In the genomic region with DNA sequence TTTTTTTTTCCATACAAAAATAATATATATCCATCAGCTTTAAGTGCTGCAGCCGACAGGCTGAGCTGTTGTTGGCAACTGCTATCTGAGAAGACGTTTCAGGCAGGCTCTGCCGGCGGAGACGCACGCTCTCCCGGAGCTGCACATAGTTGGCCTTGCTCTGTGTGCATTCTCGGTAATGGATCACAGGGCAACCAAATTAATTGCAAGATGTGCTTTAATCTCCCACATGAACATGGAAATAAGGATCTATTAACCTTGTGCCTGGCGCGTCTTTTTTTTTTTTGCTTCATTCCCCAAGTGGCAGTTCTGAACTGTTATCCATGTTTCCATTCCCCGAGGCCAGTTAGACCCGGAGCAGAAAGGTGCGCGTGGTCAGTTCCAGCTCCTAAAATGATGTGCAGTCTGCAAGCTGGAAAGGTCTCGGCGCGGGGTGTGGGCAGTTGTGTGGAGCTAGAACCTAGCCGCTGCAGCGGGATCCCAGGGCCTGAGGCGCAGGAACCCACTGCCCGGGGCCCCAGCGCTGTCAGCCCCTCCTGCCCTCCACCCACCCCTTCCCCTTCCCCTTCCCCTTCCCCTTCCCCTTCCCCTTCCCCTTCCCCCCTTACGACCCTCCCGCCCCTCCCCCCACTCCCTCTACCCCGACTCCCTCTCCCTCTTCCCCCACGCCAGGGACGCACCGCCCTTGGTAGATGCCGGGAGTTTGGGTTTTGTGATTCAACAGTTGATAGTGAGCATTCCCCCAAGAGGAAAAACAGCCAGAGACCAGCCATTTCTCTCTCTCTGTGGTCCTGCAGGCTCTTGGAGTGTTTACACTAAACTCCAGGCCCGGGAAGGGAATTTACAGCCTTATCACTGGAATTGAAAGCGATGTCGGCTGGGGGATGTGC, we compare ENCODE assay signal across 10 cellular contexts.
A peak's percentile ranks its signal among the peaks of the same experiment; 100 is the strongest.
DNase-seq lines count a peak whose midpoint lies in the region; ATAC-seq and TF ChIP-seq lines count a peak whose summit lies in the region.
"Had no signal": no experiment of that assay in that cellular context is flagged by ENCODE, and none has a peak within 500 bp of the region (broad histone marks: within the 10 kb centered on the region; RNA-seq: fewer than 3 reads in every experiment).

No MANE protein-coding gene starts in this region.

- intact Hi-C loops in ascending aorta (cut with DNase I) (loop anchor here (2.0 kb wide), 1 partner anchor 191 kb away; no protein-coding TSS in a partner anchor), right cardiac atrium (cut with DNase I) (no loop called here)

- H3K4me3 ChIP-seq in ascending aorta (peak overlapping the region; percentile 57 to 65), right cardiac atrium (ENCODE audit: low read length) (peak overlapping the region; percentile 41)

- no peaks in the 10 kb centered on the region for H3K9me3 ChIP-seq in ascending aorta
- no peaks in the 10 kb centered on the region for H3K9me3 ChIP-seq in right cardiac atrium (ENCODE audit: control insufficient read depth, low read length)

- peak in 1 of 2 donors; percentile 24 for ATAC-seq in right cardiac atrium

- POLR2A ChIA-PET in activated CD4-positive, alpha-beta memory T cell treated with anti-CD3 and anti-CD28 coated beads, Interleukin-2, amount 10 ng/mL, durations not matched to agents 7 days and 5 days (lab: Charles Lee), result no interaction called here

- peak overlapping the region; percentile 41 for H3K27ac Mint-ChIP-seq in progenitor cell of endocrine pancreas
- no peak overlapping the region for H3K27ac Mint-ChIP-seq in activated CD4-positive, alpha-beta memory T cell treated with anti-CD3 and anti-CD28 coated beads, Interleukin-2, amount 10 ng/mL, durations not matched to agents 7 days and 5 days
- H3K27ac Mint-ChIP-seq: activated naive CD4-positive, alpha-beta T cell treated with anti-CD3 and anti-CD28 coated beads, Interleukin-2, amount 50 U/mL, for 24 hours had no signal

- 3% methylated on average over 30 of the region's 32 CpGs for WGBS in right cardiac atrium

- TF ChIP-seq CTCF in ascending aorta (IDR thresholded peaks at IDR 0.05) (no peak), progenitor cell of endocrine pancreas (IDR thresholded peaks at IDR 0.05; ENCODE audit: unreplicated experiment) (no peak)

- peak overlapping the region; percentile 71 for H3K4me3 Mint-ChIP-seq in progenitor cell of endocrine pancreas (ENCODE audit: low read depth)
- H3K4me3 Mint-ChIP-seq in activated CD4-positive, alpha-beta memory T cell treated with anti-CD3 and anti-CD28 coated beads, Interleukin-2, amount 10 ng/mL, durations not matched to agents 7 days and 5 days, result no peak overlapping the region
- H3K4me3 Mint-ChIP-seq: activated naive CD4-positive, alpha-beta T cell treated with anti-CD3 and anti-CD28 coated beads, Interleukin-2, amount 50 U/mL, for 24 hours had no signal

- H3K27ac ChIP-seq in ascending aorta (peak overlapping the region; percentile 91 to 92), right cardiac atrium (ENCODE audit: low read length) (no peak overlapping the region)

- CTCF ChIA-PET in activated CD4-positive, alpha-beta memory T cell treated with anti-CD3 and anti-CD28 coated beads, Interleukin-2, amount 10 ng/mL, durations not matched to agents 7 days and 5 days (lab: Charles Lee), result interaction anchor here (0.6 to 0.7 kb wide), 2 partner anchors 54 to 1295 kb away, joined by 3 read pairs; no protein-coding TSS in a partner anchor

- H3K27me3 Mint-ChIP-seq in progenitor cell of endocrine pancreas, result peaks cover 43% of the 10 kb centered on the region
- peaks cover 36% of the 10 kb centered on the region for H3K27me3 Mint-ChIP-seq in activated CD4-positive, alpha-beta memory T cell treated with anti-CD3 and anti-CD28 coated beads, Interleukin-2, amount 10 ng/mL, durations not matched to agents 7 days and 5 days

- DNase-seq in EH (ENCODE audit: low read depth) (peak; percentile 21), ascending aorta (ENCODE audit: low spot score in 2 of 2) (peak in 1 of 2 donors; percentile 74), right cardiac atrium (peak in 2 of 3 donors; percentile 13 to 45), progenitor cell of endocrine pancreas (ENCODE audit: low spot score, unreplicated experiment) (peak; percentile 11), activated T-cell treated with anti-CD3 and anti-CD28 coated beads for 4 hours (no peak), cerebellar nuclear complex (lab: John Stamatoyannopoulos, UW) (no peak), NCI-H748 treated with DMSO at 0.1 percent for 48 hours (lab: John Stamatoyannopoulos, UW) (no peak)
- no peak for DNase-seq in activated CD4-positive, alpha-beta memory T cell treated with anti-CD3 and anti-CD28 coated beads, Interleukin-2, amount 10 ng/mL, durations not matched to agents 7 days and 5 days
- DNase-seq: NCI-H226 had no signal

- H3K27me3 ChIP-seq in ascending aorta (no peaks in the 10 kb centered on the region), right cardiac atrium (ENCODE audit: control insufficient read depth, insufficient read depth) (no peaks in the 10 kb centered on the region)

- H3K9me3 Mint-ChIP-seq in progenitor cell of endocrine pancreas (ENCODE audit: low read depth), result no peaks in the 10 kb centered on the region
- no peaks in the 10 kb centered on the region for H3K9me3 Mint-ChIP-seq in activated CD4-positive, alpha-beta memory T cell treated with anti-CD3 and anti-CD28 coated beads, Interleukin-2, amount 10 ng/mL, durations not matched to agents 7 days and 5 days
- H3K9me3 Mint-ChIP-seq: activated naive CD4-positive, alpha-beta T cell treated with anti-CD3 and anti-CD28 coated beads, Interleukin-2, amount 50 U/mL, for 24 hours had no signal

- H3K36me3 ChIP-seq in ascending aorta, result no peaks in the 10 kb centered on the region

- H3K4me1 ChIP-seq in ascending aorta, result peaks cover 0 to 8% of the 10 kb centered on the region in 2 donors
- H3K4me1 ChIP-seq in right cardiac atrium (ENCODE audit: control insufficient read depth, insufficient read depth, low read length), result no peaks in the 10 kb centered on the region

- peaks cover 10% of the 10 kb centered on the region for H3K4me1 Mint-ChIP-seq in progenitor cell of endocrine pancreas (ENCODE audit: low read depth)
- no peaks in the 10 kb centered on the region for H3K4me1 Mint-ChIP-seq in activated CD4-positive, alpha-beta memory T cell treated with anti-CD3 and anti-CD28 coated beads, Interleukin-2, amount 10 ng/mL, durations not matched to agents 7 days and 5 days
- H3K4me1 Mint-ChIP-seq: activated naive CD4-positive, alpha-beta T cell treated with anti-CD3 and anti-CD28 coated beads, Interleukin-2, amount 50 U/mL, for 24 hours had no signal

- no peaks in the 10 kb centered on the region for H3K36me3 Mint-ChIP-seq in progenitor cell of endocrine pancreas (ENCODE audit: insufficient read depth)
- no peaks in the 10 kb centered on the region for H3K36me3 Mint-ChIP-seq in activated CD4-positive, alpha-beta memory T cell treated with anti-CD3 and anti-CD28 coated beads, Interleukin-2, amount 10 ng/mL, durations not matched to agents 7 days and 5 days (ENCODE audit: low read depth)
- H3K36me3 Mint-ChIP-seq: activated naive CD4-positive, alpha-beta T cell treated with anti-CD3 and anti-CD28 coated beads, Interleukin-2, amount 50 U/mL, for 24 hours had no signal

Comparison
In these comparisons a context has a peak if more than half of its experiments do, and no peak if none do; other contexts are left out.
1. DNase-seq: peak in EH (single experiment), right cardiac atrium (2 of 3) and progenitor cell of endocrine pancreas (single experiment); none in activated T-cell treated with anti-CD3 and anti-CD28 coated beads for 4 hours (single experiment), activated CD4-positive, alpha-beta memory T cell treated with anti-CD3 and anti-CD28 coated beads, Interleukin-2, amount 10 ng/mL, durations not matched to agents 7 days and 5 days (single experiment), cerebellar nuclear complex (0 of 2) and NCI-H748 treated with DMSO at 0.1 percent for 48 hours (single experiment).